Comparison of ENCODE assay signal across 13 cellular contexts in genomic region chr7:128100949-128101713, GRCh38.
DNase-seq lines count a peak whose midpoint lies in the region; ATAC-seq and TF ChIP-seq lines count a peak whose summit lies in the region.
"Had no signal": no experiment of that assay in that cellular context is flagged by ENCODE, and none has a peak within 500 bp of the region (broad histone marks: within the 10 kb centered on the region; RNA-seq: fewer than 3 reads in every experiment).

No MANE protein-coding gene starts in this region.

- CTCF ChIA-PET in CD4-positive, alpha-beta memory T cell (lab: Charles Lee; ENCODE audit: partially characterized antibody) = interaction anchor here (0.8 kb wide), 1 partner anchor 8 kb away, joined by 3 read pairs; no protein-coding TSS in a partner anchor
- CTCF ChIA-PET in activated CD8-positive, alpha-beta T cell treated with anti-CD3 and anti-CD28 coated beads, Interleukin-2, amount 10 ng/mL, durations not matched to agents 7 days and 5 days (lab: Charles Lee) = interaction anchor here (3.3 kb wide), 1 partner anchor 108 kb away, joined by 16 read pairs; no protein-coding TSS in a partner anchor

- peaks cover 4% of the 10 kb centered on the region for H3K4me1 ChIP-seq in CD4-positive, alpha-beta memory T cell (ENCODE audit: insufficient read depth, low read length)

- TF ChIP-seq POLR2A in GM19193 (IDR thresholded peaks at IDR 0.05; ENCODE audit: extremely low read depth, insufficient read depth, insufficient read length) = peak; percentile 42

- ATAC-seq in activated CD8-positive, alpha-beta T cell treated with anti-CD3 and anti-CD28 coated beads, Interleukin-2, amount 10 ng/mL, durations not matched to agents 7 days and 5 days = no peak
- ATAC-seq in memory B cell (ENCODE audit: low read depth) = no peak

- H3K27me3 Mint-ChIP-seq in CD4-positive, alpha-beta memory T cell = no peaks in the 10 kb centered on the region
- H3K27me3 Mint-ChIP-seq in activated CD8-positive, alpha-beta T cell treated with anti-CD3 and anti-CD28 coated beads, Interleukin-2, amount 10 ng/mL, durations not matched to agents 7 days and 5 days (ENCODE audit: low read depth) = no peaks in the 10 kb centered on the region
- H3K27me3 Mint-ChIP-seq in memory B cell = no peaks in the 10 kb centered on the region
- H3K27me3 Mint-ChIP-seq in progenitor cell of endocrine pancreas = peaks cover 50% of the 10 kb centered on the region

- H3K36me3 ChIP-seq in CD4-positive, alpha-beta memory T cell (ENCODE audit: insufficient read depth, low read length) = no peaks in the 10 kb centered on the region
- H3K36me3 ChIP-seq: cardiac muscle cell had no signal

- POLR2A ChIA-PET in CD4-positive, alpha-beta memory T cell (lab: Charles Lee; ENCODE audit: partially characterized antibody) = no interaction called here
- POLR2A ChIA-PET in activated CD8-positive, alpha-beta T cell treated with anti-CD3 and anti-CD28 coated beads, Interleukin-2, amount 10 ng/mL, durations not matched to agents 7 days and 5 days (lab: Charles Lee) = no interaction called here

- no peak for TF ChIP-seq CTCF in progenitor cell of endocrine pancreas (IDR thresholded peaks at IDR 0.05; ENCODE audit: unreplicated experiment)

- peaks cover 12 to 52% (median 32%) of the 10 kb centered on the region in 4 donors for H3K4me1 Mint-ChIP-seq in CD4-positive, alpha-beta memory T cell
- peaks cover 39% of the 10 kb centered on the region for H3K4me1 Mint-ChIP-seq in activated CD8-positive, alpha-beta T cell treated with anti-CD3 and anti-CD28 coated beads, Interleukin-2, amount 10 ng/mL, durations not matched to agents 7 days and 5 days (ENCODE audit: low read depth)
- H3K4me1 Mint-ChIP-seq in memory B cell (peaks cover 30% of the 10 kb centered on the region), progenitor cell of endocrine pancreas (ENCODE audit: low read depth) (peaks cover 3% of the 10 kb centered on the region)

- H3K27me3 ChIP-seq in CD4-positive, alpha-beta memory T cell (ENCODE audit: insufficient read depth, low read length) = no peaks in the 10 kb centered on the region

- DNase-seq in CD4-positive, alpha-beta memory T cell = no peak
- DNase-seq in activated CD8-positive, alpha-beta T cell treated with anti-CD3 and anti-CD28 coated beads, Interleukin-2, amount 10 ng/mL, durations not matched to agents 7 days and 5 days = no peak
- DNase-seq in memory B cell (ENCODE audit: low spot score in 2 of 2) (no peak), D341Med (ENCODE audit: low spot score) (no peak), progenitor cell of endocrine pancreas (ENCODE audit: low spot score, unreplicated experiment) (no peak), NCI-H1417 treated with DMSO at 0.1 percent for 48 hours (lab: John Stamatoyannopoulos, UW) (no peak)
- DNase-seq: MV-4-11, NCI-H82, T-helper 1 cell had no signal

- peaks cover 0 to 8% (median 0%) of the 10 kb centered on the region in 8 donors for H3K9me3 Mint-ChIP-seq in CD4-positive, alpha-beta memory T cell
- no peaks in the 10 kb centered on the region for H3K9me3 Mint-ChIP-seq in activated CD8-positive, alpha-beta T cell treated with anti-CD3 and anti-CD28 coated beads, Interleukin-2, amount 10 ng/mL, durations not matched to agents 7 days and 5 days (ENCODE audit: insufficient read depth)
- no peaks in the 10 kb centered on the region for H3K9me3 Mint-ChIP-seq in memory B cell
- no peaks in the 10 kb centered on the region for H3K9me3 Mint-ChIP-seq in progenitor cell of endocrine pancreas (ENCODE audit: low read depth)
- H3K9me3 Mint-ChIP-seq: activated naive CD4-positive, alpha-beta T cell treated with anti-CD3 and anti-CD28 coated beads, Interleukin-2, amount 50 U/mL, for 72 hours had no signal

- peak overlapping the region in 5 of 7 donors; percentile 46 to 80 (median 74) for H3K27ac Mint-ChIP-seq in CD4-positive, alpha-beta memory T cell
- H3K27ac Mint-ChIP-seq in activated CD8-positive, alpha-beta T cell treated with anti-CD3 and anti-CD28 coated beads, Interleukin-2, amount 10 ng/mL, durations not matched to agents 7 days and 5 days = peak overlapping the region; percentile 47
- H3K27ac Mint-ChIP-seq in memory B cell (peak overlapping the region; percentile 85), progenitor cell of endocrine pancreas (no peak overlapping the region)

- intact Hi-C loops in CD4-positive, alpha-beta memory T cell (cut with micrococcal nuclease) = no loop called here

- no peak overlapping the region for H3K4me3 ChIP-seq in CD4-positive, alpha-beta memory T cell (ENCODE audit: low read length in 2 of 2)
- H3K4me3 ChIP-seq: cardiac muscle cell had no signal

- no peaks in the 10 kb centered on the region for H3K9me3 ChIP-seq in CD4-positive, alpha-beta memory T cell (ENCODE audit: control insufficient read depth in 1 of 2, low read length in 2 of 2)

- no peak overlapping the region for H3K27ac ChIP-seq in CD4-positive, alpha-beta memory T cell (ENCODE audit: low read depth, low read length)
- H3K27ac ChIP-seq: cardiac muscle cell, RWPE1 had no signal

- H3K4me3 Mint-ChIP-seq in CD4-positive, alpha-beta memory T cell = peak overlapping the region in 3 of 8 donors; percentile 1 to 45 (median 4)
- no peak overlapping the region for H3K4me3 Mint-ChIP-seq in activated CD8-positive, alpha-beta T cell treated with anti-CD3 and anti-CD28 coated beads, Interleukin-2, amount 10 ng/mL, durations not matched to agents 7 days and 5 days
- no peak overlapping the region for H3K4me3 Mint-ChIP-seq in memory B cell
- no peak overlapping the region for H3K4me3 Mint-ChIP-seq in progenitor cell of endocrine pancreas (ENCODE audit: low read depth)

- H3K36me3 Mint-ChIP-seq in CD4-positive, alpha-beta memory T cell = peaks cover 11 to 15% of the 10 kb centered on the region in 2 donors
- H3K36me3 Mint-ChIP-seq in activated CD8-positive, alpha-beta T cell treated with anti-CD3 and anti-CD28 coated beads, Interleukin-2, amount 10 ng/mL, durations not matched to agents 7 days and 5 days (ENCODE audit: low read depth) = peaks cover 3% of the 10 kb centered on the region
- H3K36me3 Mint-ChIP-seq in memory B cell = no peaks in the 10 kb centered on the region
- peaks cover 7% of the 10 kb centered on the region for H3K36me3 Mint-ChIP-seq in progenitor cell of endocrine pancreas (ENCODE audit: insufficient read depth)
